ENCODE assay signal across 1 cellular context in genomic region chr6:24016857-24017256, GRCh38.
TF ChIP-seq lines count a peak whose summit lies in the region.

No MANE protein-coding gene starts in this region.

TF ChIP-seq in WTC11, 78 proteins besides CTCF, POLR2A, EP300 and RAD21 (continued from another document):
- TF ChIP-seq AR (CRISPR knock-in tag; IDR thresholded peaks at IDR 0.05) (no peak), TEAD4 (CRISPR knock-in tag; IDR thresholded peaks at IDR 0.05) (no peak), USF1 (CRISPR knock-in tag; IDR thresholded peaks at IDR 0.05) (no peak), TEAD1 (CRISPR knock-in tag; IDR thresholded peaks at IDR 0.05) (no peak), ZBTB21 (CRISPR knock-in tag; IDR thresholded peaks at IDR 0.05; ENCODE audit: borderline replicate concordance) (no peak), KAT7 (CRISPR knock-in tag; IDR thresholded peaks at IDR 0.05; ENCODE audit: borderline replicate concordance) (no peak), ZNF425 (CRISPR knock-in tag; conservative IDR thresholded peaks at IDR 0.05) (no peak), ATF3 (CRISPR knock-in tag; conservative IDR thresholded peaks at IDR 0.05) (no peak), NFATC4 (CRISPR knock-in tag; IDR thresholded peaks at IDR 0.05) (no peak), EMX1 (CRISPR knock-in tag; IDR thresholded peaks at IDR 0.05) (no peak), SMAD3 (CRISPR knock-in tag; IDR thresholded peaks at IDR 0.05; ENCODE audit: borderline replicate concordance) (no peak), MYBL2 (CRISPR knock-in tag; IDR thresholded peaks at IDR 0.05) (no peak)
